ENCODE assay signal across 1 cellular context in the genomic region with DNA sequence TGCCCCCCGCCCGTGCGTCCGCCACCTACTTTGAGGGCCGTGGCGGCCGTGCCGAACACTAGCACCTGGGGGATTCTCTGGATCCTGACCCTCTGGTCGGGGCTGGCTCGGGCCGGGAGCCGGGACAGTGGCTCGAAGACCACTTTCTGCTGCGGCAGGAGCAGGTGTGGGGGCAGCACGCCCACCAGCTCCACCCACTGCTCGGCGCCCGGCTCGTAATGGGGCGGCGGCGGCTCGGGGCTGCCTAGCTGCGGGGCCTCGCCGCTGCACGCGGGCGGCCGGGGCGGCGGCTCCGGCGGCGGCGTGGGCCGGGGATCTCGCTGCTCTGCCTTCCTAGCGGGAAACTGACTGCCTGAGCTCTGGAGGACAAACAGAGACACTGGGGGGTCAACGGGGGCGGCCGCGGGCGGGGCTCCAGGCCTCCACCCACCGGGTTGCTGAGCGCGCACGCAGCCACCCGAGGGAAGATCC.
TF ChIP-seq lines count a peak whose summit lies in the region.

No MANE protein-coding gene starts in this region.

TF ChIP-seq in H1, 55 proteins besides CTCF, POLR2A, EP300 and RAD21:
- TF ChIP-seq NRF1 (IDR thresholded peaks at IDR 0.05; ENCODE audit: low read depth, low read length) (no peak), PHF8 (conservative IDR thresholded peaks at IDR 0.05; ENCODE audit: low read depth, low read length) (peak; percentile 53), POLR2AphosphoS5 (IDR thresholded peaks at IDR 0.05; ENCODE audit: low read depth, low read length) (no peak; the same call in 1 of the 2 replicates), KDM4A (IDR thresholded peaks at IDR 0.05; ENCODE audit: low read depth, low read length, severe bottlenecking) (peak; percentile 39), TCF12 (IDR thresholded peaks at IDR 0.05; ENCODE audit: low read depth, low read length) (no peak), NANOG (IDR thresholded peaks at IDR 0.05; ENCODE audit: insufficient read depth, low read depth, low read length, poor library complexity, severe bottlenecking) (no peak), SP4 (IDR thresholded peaks at IDR 0.05; ENCODE audit: low read length) (no peak), SP1 (IDR thresholded peaks at IDR 0.05; ENCODE audit: low read depth, low read length) (no peak), SUZ12 (IDR thresholded peaks at IDR 0.05; ENCODE audit: low read length) (no peak), TBP (IDR thresholded peaks at IDR 0.05; ENCODE audit: low read depth, low read length) (peak; percentile 4; the same call in 1 of the 2 replicates), RBBP5 (IDR thresholded peaks at IDR 0.05; ENCODE audit: borderline replicate concordance, low read depth, low read length) (peak; percentile 67; the same call in 1 of the 2 replicates)
- TF ChIP-seq, protein P1, sequence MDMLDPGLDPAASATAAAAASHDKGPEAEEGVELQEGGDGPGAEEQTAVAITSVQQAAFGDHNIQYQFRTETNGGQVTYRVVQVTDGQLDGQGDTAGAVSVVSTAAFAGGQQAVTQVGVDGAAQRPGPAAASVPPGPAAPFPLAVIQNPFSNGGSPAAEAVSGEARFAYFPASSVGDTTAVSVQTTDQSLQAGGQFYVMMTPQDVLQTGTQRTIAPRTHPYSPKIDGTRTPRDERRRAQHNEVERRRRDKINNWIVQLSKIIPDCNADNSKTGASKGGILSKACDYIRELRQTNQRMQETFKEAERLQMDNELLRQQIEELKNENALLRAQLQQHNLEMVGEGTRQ (IDR thresholded peaks at IDR 0.05; ENCODE audit: low read length), result no peak
TF ChIP-seq in H1: peak in this region for 4.
